In genomic region chr15:96565266-96565665, GRCh38 we compare ENCODE assay signal across 23 cellular contexts.
"Had no signal": no experiment of that assay in that cellular context is flagged by ENCODE, and none has a peak within 500 bp of the region (broad histone marks: within the 10 kb centered on the region; RNA-seq: fewer than 3 reads in every experiment).

No MANE protein-coding gene starts in this region.

- DNase-seq: activated B cell treated with CpG ODN at 0.5 μM for 24 hours; activated CD8-positive, alpha-beta memory T cell treated with anti-CD3 and anti-CD28 coated beads, Interleukin-2, amount 10 ng/mL, durations not matched to agents 7 days and 5 days; activated CD8-positive, alpha-beta T cell treated with anti-CD3 and anti-CD28 coated beads, Interleukin-2, amount 10 ng/mL, durations not matched to agents 7 days and 5 days; activated naive CD4-positive, alpha-beta T cell; activated T-cell treated with anti-CD3 and anti-CD28 coated beads, Interleukin-2, amount 50 U/mL, for 72 hours; aorta; body of pancreas; cortex of kidney; effector memory CD8-positive, alpha-beta T cell; gastrocnemius medialis; glutamatergic neuron; left ventricle myocardium superior; naive B cell; ovary; right lobe of liver; stimulated activated CD4-positive, alpha-beta T cell treated with anti-CD3 and anti-CD28 coated beads, Interleukin-12 subunit alpha, Interleukin-12 subunit beta, amount 100 ng/mL, for 4 hours; stimulated activated CD4-positive, alpha-beta T cell treated with anti-CD3 and anti-CD28 coated beads, Interleukin-4, amount 100 ng/mL, for 1 hour; stimulated activated naive CD8-positive, alpha-beta T cell treated with anti-CD3 and anti-CD28 coated beads, Interleukin-15, amount 100 ng/mL, for 72 hours; substantia nigra; T-helper 1 cell; uterus had no signal

- H3K27ac ChIP-seq: body of pancreas, gastrocnemius medialis, ovary, right lobe of liver, skin epidermis, uterus had no signal

- H3K27me3 ChIP-seq: body of pancreas, gastrocnemius medialis, ovary, right lobe of liver, uterus had no signal

- ATAC-seq: activated CD8-positive, alpha-beta memory T cell treated with anti-CD3 and anti-CD28 coated beads, Interleukin-2, amount 10 ng/mL, durations not matched to agents 7 days and 5 days; activated CD8-positive, alpha-beta T cell treated with anti-CD3 and anti-CD28 coated beads, Interleukin-2, amount 10 ng/mL, durations not matched to agents 7 days and 5 days; activated T-cell treated with anti-CD3 and anti-CD28 coated beads, Interleukin-2, amount 50 U/mL, for 72 hours; body of pancreas; effector memory CD8-positive, alpha-beta T cell; esophagus mucosa; gastrocnemius medialis; left ventricle myocardium superior; right lobe of liver; stimulated activated naive CD8-positive, alpha-beta T cell treated with anti-CD3 and anti-CD28 coated beads, Interleukin-15, amount 100 ng/mL, for 72 hours had no signal

- H3K9me3 ChIP-seq: body of pancreas, gastrocnemius medialis, right lobe of liver had no signal

- H3K4me3 ChIP-seq: body of pancreas, gastrocnemius medialis, ovary, right lobe of liver, skin epidermis, uterus had no signal

- H3K36me3 ChIP-seq: gastrocnemius medialis, ovary, right lobe of liver, uterus had no signal

- H3K4me1 ChIP-seq: body of pancreas, gastrocnemius medialis, uterus had no signal
